Comparison of ENCODE assay signal across 25 cellular contexts in the genomic region with DNA sequence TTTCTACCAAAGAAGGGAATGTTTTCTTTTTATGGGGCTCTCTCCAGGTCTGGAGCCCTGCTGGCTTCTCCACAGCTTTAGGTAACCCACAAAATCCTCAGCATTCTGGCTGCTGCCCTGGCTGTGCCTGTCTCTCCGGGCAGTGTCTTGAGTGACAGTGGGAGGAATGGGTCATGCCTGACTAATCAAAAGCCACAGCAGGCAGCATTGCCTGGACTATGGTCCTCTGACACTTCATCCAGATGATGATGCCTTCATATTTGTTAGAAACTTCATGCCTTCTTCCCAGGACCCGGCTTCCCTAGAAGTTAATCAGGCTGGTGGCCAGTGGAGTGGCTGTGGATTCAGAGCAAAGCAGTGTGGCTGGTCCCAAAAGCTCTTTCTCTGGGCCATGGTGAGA. TPM values are rescaled to one million over a fixed set of nuclear protein-coding genes. Genes with fewer than 3 reads are reported as not detected.
DNase-seq lines count a peak whose midpoint lies in the region; ATAC-seq, FAIRE-seq and TF ChIP-seq lines count a peak whose summit lies in the region.
"Had no signal": no experiment of that assay in that cellular context is flagged by ENCODE, and none has a peak within 500 bp of the region (broad histone marks: within the 10 kb centered on the region; RNA-seq: fewer than 3 reads in every experiment).

No MANE protein-coding gene starts in this region.

- FAIRE-seq in astrocyte (lab: Jason Lieb, UNC): peak; percentile 90

- H3K4me1 ChIP-seq in SK-N-SH (ENCODE audit: control insufficient read depth in 1 of 2, insufficient read depth in 2 of 2, low read depth in 1 of 2, low read length in 1 of 2): peaks cover 34 to 60% of the 10 kb centered on the region in 2 experiments
- H3K4me1 ChIP-seq in astrocyte (ENCODE audit: insufficient read depth, low read length): peaks cover 67% of the 10 kb centered on the region
- peaks cover 5 to 18% of the 10 kb centered on the region in 2 donors for H3K4me1 ChIP-seq in thoracic aorta (ENCODE audit: control insufficient read depth in 1 of 2, low read depth in 2 of 2)
- H3K4me1 ChIP-seq: prostate gland had no signal

- no peaks in the 10 kb centered on the region for H3K9me2 ChIP-seq in SK-N-SH

- no peaks in the 10 kb centered on the region for H3K9me3 Mint-ChIP-seq in astrocyte (ENCODE audit: unreplicated experiment)
- no peaks in the 10 kb centered on the region for H3K9me3 Mint-ChIP-seq in activated T-cell treated with anti-CD3 and anti-CD28 coated beads, Interleukin-2, amount 50 U/mL, for 4 hours
- H3K9me3 Mint-ChIP-seq: activated CD4-positive, alpha-beta memory T cell treated with anti-CD3 and anti-CD28 coated beads, Interleukin-2, amount 10 ng/mL, durations not matched to agents 7 days and 5 days; activated naive CD4-positive, alpha-beta T cell treated with anti-CD3 and anti-CD28 coated beads, Interleukin-2, amount 50 U/mL, for 24 hours; activated T-cell treated with anti-CD3 and anti-CD28 coated beads, Interleukin-2, amount 50 U/mL, for 24 hours; CD4-positive, alpha-beta T cell; immature natural killer cell; natural killer cell treated with Interleukin-12 subunit alpha and Interleukin-12 subunit beta and Interleukin-15 and Interleukin-18, amount 100 ng/mL, for 72 hours had no signal

- H3K4me3 ChIP-seq in SK-N-SH (ENCODE audit: low read depth in 2 of 2, low read length in 1 of 2) (no peak overlapping the region; a peak in 1 of 4 replicates), astrocyte (ENCODE audit: insufficient read depth, low read depth, low read length) (peak overlapping the region; percentile 7), thoracic aorta (peak overlapping the region; percentile 29)
- H3K4me3 ChIP-seq: prostate gland had no signal

- H3K36me3 Mint-ChIP-seq in astrocyte (ENCODE audit: low read depth, unreplicated experiment): no peaks in the 10 kb centered on the region
- H3K36me3 Mint-ChIP-seq in activated T-cell treated with anti-CD3 and anti-CD28 coated beads, Interleukin-2, amount 50 U/mL, for 4 hours (ENCODE audit: insufficient read depth): no peaks in the 10 kb centered on the region
- H3K36me3 Mint-ChIP-seq: activated naive CD4-positive, alpha-beta T cell treated with anti-CD3 and anti-CD28 coated beads, Interleukin-2, amount 50 U/mL, for 24 hours; immature natural killer cell; natural killer cell treated with Interleukin-12 subunit alpha and Interleukin-12 subunit beta and Interleukin-15 and Interleukin-18, amount 100 ng/mL, for 72 hours had no signal

- TF ChIP-seq CTCF in SK-N-SH (IDR thresholded peaks at IDR 0.05) (no peak), astrocyte (IDR thresholded peaks at IDR 0.05; ENCODE audit: insufficient read depth, low read depth, low read length) (no peak), thoracic aorta (IDR thresholded peaks at IDR 0.05) (no peak)

- H3K9me3 ChIP-seq in SK-N-SH: no peaks in the 10 kb centered on the region
- no peaks in the 10 kb centered on the region for H3K9me3 ChIP-seq in astrocyte (ENCODE audit: insufficient read depth, low read depth, low read length)
- H3K9me3 ChIP-seq in thoracic aorta: no peaks in the 10 kb centered on the region
- H3K9me3 ChIP-seq: prostate gland had no signal

- H3K27me3 Mint-ChIP-seq in astrocyte (ENCODE audit: low read depth, unreplicated experiment): no peaks in the 10 kb centered on the region
- peaks cover 4% of the 10 kb centered on the region for H3K27me3 Mint-ChIP-seq in activated T-cell treated with anti-CD3 and anti-CD28 coated beads, Interleukin-2, amount 50 U/mL, for 4 hours (ENCODE audit: low read depth)

- H3K4me2 ChIP-seq in SK-N-SH: peak overlapping the region; percentile 13; the same call in 1 of the 2 replicates
- peak overlapping the region; percentile 71 for H3K4me2 ChIP-seq in astrocyte (ENCODE audit: low read length)

- no peak for ATAC-seq in SK-N-SH treated with all-trans-retinoic acid at 6 μM for 48 hours
- ATAC-seq in thoracic aorta (ENCODE audit: insufficient number of reproducible peaks, low FRiP score, low read depth): no peak
- ATAC-seq in activated T-cell treated with anti-CD3 and anti-CD28 coated beads, Interleukin-2, amount 50 U/mL, for 4 hours: no peak
- ATAC-seq: natural killer cell treated with Interleukin-12 subunit alpha and Interleukin-12 subunit beta and Interleukin-15 and Interleukin-18, amount 100 ng/mL, for 72 hours; T-helper 17 cell had no signal

- H4K20me1 ChIP-seq in SK-N-SH (ENCODE audit: insufficient read depth) (no peaks in the 10 kb centered on the region), astrocyte (ENCODE audit: insufficient read depth, low read length) (no peaks in the 10 kb centered on the region)

- H3K36me3 ChIP-seq in SK-N-SH (replicated peaks in 1 of 2; ENCODE audit: control insufficient read depth in 1 of 2, insufficient read depth in 2 of 2, low read length in 1 of 2) (no peaks in the 10 kb centered on the region), astrocyte (ENCODE audit: insufficient read depth, low read length) (no peaks in the 10 kb centered on the region), thoracic aorta (no peaks in the 10 kb centered on the region)
- H3K36me3 ChIP-seq: prostate gland had no signal

- CTCF ChIA-PET in SK-N-SH (lab: Yijun Ruan, JAX): interaction anchor here (0.6 to 2.7 kb wide), 5 partner anchors 10 to 1324 kb away, joined by 3 to 9 read pairs (median 5); no protein-coding TSS in a partner anchor

- H3K4me1 Mint-ChIP-seq in astrocyte (ENCODE audit: low read depth, unreplicated experiment): peaks cover 60% of the 10 kb centered on the region
- no peaks in the 10 kb centered on the region for H3K4me1 Mint-ChIP-seq in activated T-cell treated with anti-CD3 and anti-CD28 coated beads, Interleukin-2, amount 50 U/mL, for 4 hours (ENCODE audit: low read depth)
- H3K4me1 Mint-ChIP-seq: activated CD4-positive, alpha-beta memory T cell treated with anti-CD3 and anti-CD28 coated beads, Interleukin-2, amount 10 ng/mL, durations not matched to agents 7 days and 5 days; activated naive CD4-positive, alpha-beta T cell treated with anti-CD3 and anti-CD28 coated beads, Interleukin-2, amount 50 U/mL, for 24 hours; immature natural killer cell; T-helper 17 cell had no signal

- H3K27ac ChIP-seq in SK-N-SH (ENCODE audit: low read depth in 2 of 2, low read length in 1 of 2) (peak overlapping the region; percentile 95 to 98), astrocyte (ENCODE audit: low read depth, low read length) (peak overlapping the region; percentile 97), thoracic aorta (no peak overlapping the region)
- H3K27ac ChIP-seq: 22Rv1, prostate gland had no signal

- WGBS in SK-N-SH (ENCODE audit: low lambda C conversion rate): 60% methylated on average over 2 of the region's 2 CpGs

- DNase-seq in SK-N-SH: no peak
- DNase-seq in astrocyte (ENCODE audit: low read depth): peak; percentile 81
- peak; percentile 51 for DNase-seq in hepatic stellate cell (ENCODE audit: low spot score)
- DNase-seq in thoracic aorta (ENCODE audit: low spot score): no peak
- DNase-seq in activated effector memory CD4-positive, alpha-beta T cell treated with Interleukin-2 at 50 U/mL for 16 hours: no peak
- no peak for DNase-seq in activated T-cell treated with anti-CD3 and anti-CD28 coated beads, Interleukin-2, amount 50 U/mL, for 4 hours
- DNase-seq in GM19238 (ENCODE audit: insufficient read length, low spot score): no peak
- DNase-seq: activated CD4-positive, alpha-beta memory T cell treated with anti-CD3 and anti-CD28 coated beads, Interleukin-2, amount 10 ng/mL, durations not matched to agents 7 days and 5 days; activated T-cell treated with anti-CD3 and anti-CD28 coated beads, Interleukin-2, amount 50 U/mL, for 24 hours; CD4-positive, alpha-beta T cell; immature natural killer cell; KG1; NCI-H1092 treated with DMSO at 0.1 percent for 48 hours; NCI-H524; SIG-M5; stimulated activated CD4-positive, alpha-beta T cell treated with anti-CD3 and anti-CD28 coated beads, Interleukin-12 subunit alpha, Interleukin-12 subunit beta, amount 100 ng/mL, for 4 hours; T-helper 17 cell had no signal

- POLR2A ChIA-PET in SK-N-SH (lab: Yijun Ruan, JAX): no interaction called here

- H3K79me2 ChIP-seq in SK-N-SH (ENCODE audit: insufficient read depth): peaks cover 8% of the 10 kb centered on the region; the same call in 1 of the 2 replicates
- H3K79me2 ChIP-seq in astrocyte (ENCODE audit: insufficient read depth, low read length): no peaks in the 10 kb centered on the region

- H3F3A ChIP-seq in SK-N-SH (replicated peaks; ENCODE audit: insufficient read depth): peaks cover 49% of the 10 kb centered on the region

- no peaks in the 10 kb centered on the region for H3K27me3 ChIP-seq in SK-N-SH (ENCODE audit: insufficient read depth)
- H3K27me3 ChIP-seq in astrocyte (ENCODE audit: insufficient read depth, low read length): no peaks in the 10 kb centered on the region
- H3K27me3 ChIP-seq in thoracic aorta (replicated peaks; ENCODE audit: insufficient read depth): no peaks in the 10 kb centered on the region

- TF ChIP-seq RAD21 in SK-N-SH (IDR thresholded peaks at IDR 0.05; ENCODE audit: low read length): no peak

- H3K27ac Mint-ChIP-seq in astrocyte (ENCODE audit: unreplicated experiment): peak overlapping the region; percentile 86
- H3K27ac Mint-ChIP-seq: activated CD4-positive, alpha-beta memory T cell treated with anti-CD3 and anti-CD28 coated beads, Interleukin-2, amount 10 ng/mL, durations not matched to agents 7 days and 5 days; activated naive CD4-positive, alpha-beta T cell treated with anti-CD3 and anti-CD28 coated beads, Interleukin-2, amount 50 U/mL, for 24 hours; activated T-cell treated with anti-CD3 and anti-CD28 coated beads, Interleukin-2, amount 50 U/mL, for 24 hours; CD4-positive, alpha-beta T cell; immature natural killer cell; natural killer cell treated with Interleukin-12 subunit alpha and Interleukin-12 subunit beta and Interleukin-15 and Interleukin-18, amount 100 ng/mL, for 72 hours; T-helper 17 cell had no signal

- peak overlapping the region; percentile 17 for H3K4me3 Mint-ChIP-seq in astrocyte (ENCODE audit: unreplicated experiment)
- no peak overlapping the region for H3K4me3 Mint-ChIP-seq in activated T-cell treated with anti-CD3 and anti-CD28 coated beads, Interleukin-2, amount 50 U/mL, for 4 hours
- H3K4me3 Mint-ChIP-seq: activated CD4-positive, alpha-beta memory T cell treated with anti-CD3 and anti-CD28 coated beads, Interleukin-2, amount 10 ng/mL, durations not matched to agents 7 days and 5 days; activated naive CD4-positive, alpha-beta T cell treated with anti-CD3 and anti-CD28 coated beads, Interleukin-2, amount 50 U/mL, for 24 hours; activated T-cell treated with anti-CD3 and anti-CD28 coated beads, Interleukin-2, amount 50 U/mL, for 24 hours; CD4-positive, alpha-beta T cell; immature natural killer cell; natural killer cell treated with Interleukin-12 subunit alpha and Interleukin-12 subunit beta and Interleukin-15 and Interleukin-18, amount 100 ng/mL, for 72 hours; T-helper 17 cell had no signal

- H2AFZ ChIP-seq in SK-N-SH (ENCODE audit: low read depth): no peak overlapping the region
- peak overlapping the region; percentile 6 for H2AFZ ChIP-seq in astrocyte (ENCODE audit: low read depth, low read length)

- no peak for TF ChIP-seq EP300 in SK-N-SH (IDR thresholded peaks at IDR 0.05; ENCODE audit: borderline replicate concordance in 1 of 2, low read depth in 1 of 2, low read length in 1 of 2)

- peak overlapping the region; percentile 43; the same call in 1 of the 2 replicates for H3K9ac ChIP-seq in SK-N-SH
- H3K9ac ChIP-seq in astrocyte (ENCODE audit: low read length): peak overlapping the region; percentile 80

RNA-seq across cellular contexts. Expression of a gene that starts 32.2 kb away (rescaled TPM):
- polyA plus RNA-seq in SK-N-SH (2012; rRNA removed): 2,247 and 2,678 TPM in 2 replicates
- polyA plus RNA-seq in SK-N-SH (2012; cell fraction: cytosol; rRNA removed): 1,829 and 2,247 TPM in 2 replicates
- polyA plus RNA-seq in SK-N-SH (2012; cell fraction: nucleus; rRNA removed): 2,574 and 3,187 TPM in 2 replicates
- total RNA-seq in astrocyte (1,145 and 1,862 TPM in 2 replicates), thoracic aorta (100 to 1,000 TPM; 158 to 173 TPM)
- under 1 TPM; 0.81 to 0.84 (median 0.82) TPM for total RNA-seq in activated T-cell treated with anti-CD3 and anti-CD28 coated beads, Interleukin-2, amount 50 U/mL, for 4 hours
- total RNA-seq: activated CD4-positive, alpha-beta memory T cell treated with anti-CD3 and anti-CD28 coated beads, Interleukin-2, amount 10 ng/mL, durations not matched to agents 7 days and 5 days; natural killer cell treated with Interleukin-12 subunit alpha and Interleukin-12 subunit beta and Interleukin-15 and Interleukin-18, amount 100 ng/mL, for 72 hours had no signal

RNA-seq across cellular contexts. Expression of a gene that starts 41.8 kb away (rescaled TPM):
- 0.18 and 0.60 TPM in 2 replicates for polyA plus RNA-seq in SK-N-SH (2012; rRNA removed)
- polyA plus RNA-seq in SK-N-SH (2012; cell fraction: cytosol; rRNA removed): 0.31 and 0.46 TPM in 2 replicates
- polyA plus RNA-seq in SK-N-SH (2012; cell fraction: nucleus; rRNA removed): 0.35 and 0.49 TPM in 2 replicates
- total RNA-seq in astrocyte (not detected in 2 replicates), thoracic aorta (not detected)
- not detected for total RNA-seq in activated T-cell treated with anti-CD3 and anti-CD28 coated beads, Interleukin-2, amount 50 U/mL, for 4 hours
- total RNA-seq: activated CD4-positive, alpha-beta memory T cell treated with anti-CD3 and anti-CD28 coated beads, Interleukin-2, amount 10 ng/mL, durations not matched to agents 7 days and 5 days; CD4-positive, alpha-beta T cell; dermis microvascular lymphatic vessel endothelial cell; natural killer cell treated with Interleukin-12 subunit alpha and Interleukin-12 subunit beta and Interleukin-15 and Interleukin-18, amount 100 ng/mL, for 72 hours; prostate gland; T-helper 17 cell; temporal lobe had no signal
- polyA plus RNA-seq: esophagus, immature natural killer cell had no signal

Comparison
In these comparisons a context has a peak if more than half of its experiments do, and no peak if none do; other contexts are left out.
1. DNase-seq: peak in astrocyte (single experiment) and hepatic stellate cell (single experiment); none in SK-N-SH (single experiment), thoracic aorta (single experiment), activated effector memory CD4-positive, alpha-beta T cell treated with Interleukin-2 at 50 U/mL for 16 hours (single experiment), activated T-cell treated with anti-CD3 and anti-CD28 coated beads, Interleukin-2, amount 50 U/mL, for 4 hours (single experiment) and GM19238 (single experiment).
2. H3K27ac ChIP-seq: peak in SK-N-SH (2 of 2) and astrocyte (single experiment); none in thoracic aorta (0 of 2).
3. H3K4me3 ChIP-seq: peak in astrocyte (single experiment) and thoracic aorta (single experiment); none in SK-N-SH (0 of 2).
4. RNA of a gene that starts 32.2 kb away (total RNA-seq): 1,145 to 1,862 TPM in astrocyte and 158 to 173 TPM in thoracic aorta; 0.81 to 0.84 TPM in activated T-cell treated with anti-CD3 and anti-CD28 coated beads, Interleukin-2, amount 50 U/mL, for 4 hours; every median in the first group is over 10 times any median in the second.